8 cellular contexts compared by ENCODE assay signal in genomic region chr11:107689317-107690202, GRCh38. TPM values are rescaled to one million over a fixed set of nuclear protein-coding genes. Genes with fewer than 3 reads are reported as not detected.
DNase-seq lines count a peak whose midpoint lies in the region; ATAC-seq and TF ChIP-seq lines count a peak whose summit lies in the region.

No MANE protein-coding gene starts in this region.

- no peaks in the 10 kb centered on the region for H3K4me1 Mint-ChIP-seq in CD8-positive, alpha-beta memory T cell
- peaks cover 2% of the 10 kb centered on the region for H3K4me1 Mint-ChIP-seq in progenitor cell of endocrine pancreas (ENCODE audit: low read depth)

- CTCF ChIA-PET in CD8-positive, alpha-beta memory T cell (lab: Charles Lee), result interaction anchor here (0.6 to 1.9 kb wide), 12 partner anchors 14 to 166 kb away, joined by 3 to 15 read pairs (median 4); no protein-coding TSS in a partner anchor

- no peaks in the 10 kb centered on the region for H3K4me1 ChIP-seq in CD8-positive, alpha-beta memory T cell (ENCODE audit: insufficient read depth, low read length)
- H3K4me1 ChIP-seq in SJSA1 (replicated peaks), result no peaks in the 10 kb centered on the region

- ATAC-seq in GM21526 (IDR thresholded peaks at IDR 0.05; ENCODE audit: low FRiP score, unreplicated experiment), result peak; percentile 71
- no peak for ATAC-seq in HG03196 (IDR thresholded peaks at IDR 0.05; ENCODE audit: unreplicated experiment)

- no peaks in the 10 kb centered on the region for H3K27me3 ChIP-seq in CD8-positive, alpha-beta memory T cell (ENCODE audit: insufficient read depth, low read length, poor library complexity, severe bottlenecking)
- H3K27me3 ChIP-seq in SJSA1 (replicated peaks), result no peaks in the 10 kb centered on the region

- H3K36me3 ChIP-seq in CD8-positive, alpha-beta memory T cell (ENCODE audit: insufficient read depth, low read length), result no peaks in the 10 kb centered on the region
- no peaks in the 10 kb centered on the region for H3K36me3 ChIP-seq in SJSA1

- peak; percentile 79 for TF ChIP-seq CTCF in progenitor cell of endocrine pancreas (IDR thresholded peaks at IDR 0.05; ENCODE audit: unreplicated experiment)

- peaks cover 0 to 2% (median 0%) of the 10 kb centered on the region in 5 donors for H3K9me3 Mint-ChIP-seq in CD8-positive, alpha-beta memory T cell
- H3K9me3 Mint-ChIP-seq in progenitor cell of endocrine pancreas (ENCODE audit: low read depth), result no peaks in the 10 kb centered on the region

- peak; percentile 11 to 64 (median 26) for DNase-seq in CD8-positive, alpha-beta memory T cell
- peak; percentile 69 for DNase-seq in M059J (ENCODE audit: low read depth)
- peak; percentile 14 to 50 for DNase-seq in SJSA1 (ENCODE audit: low read depth in 1 of 2, low spot score in 2 of 2)
- peak; percentile 52 for DNase-seq in activated naive CD4-positive, alpha-beta T cell treated with Interleukin-2 at 50 U/mL for 16 hours
- DNase-seq in globus pallidus (ENCODE audit: low spot score), result peak; percentile 56
- peak; percentile 48 for DNase-seq in progenitor cell of endocrine pancreas (ENCODE audit: low spot score, unreplicated experiment)

- peaks cover 0 to 32% of the 10 kb centered on the region in 2 donors for H3K27me3 Mint-ChIP-seq in CD8-positive, alpha-beta memory T cell
- peaks cover 6% of the 10 kb centered on the region for H3K27me3 Mint-ChIP-seq in progenitor cell of endocrine pancreas

- H3K36me3 Mint-ChIP-seq in CD8-positive, alpha-beta memory T cell, result no peaks in the 10 kb centered on the region
- H3K36me3 Mint-ChIP-seq in progenitor cell of endocrine pancreas (ENCODE audit: insufficient read depth), result no peaks in the 10 kb centered on the region

- no peaks in the 10 kb centered on the region for H3K9me3 ChIP-seq in CD8-positive, alpha-beta memory T cell (ENCODE audit: low read length)
- no peaks in the 10 kb centered on the region for H3K9me3 ChIP-seq in SJSA1 (replicated peaks)

- H3K4me3 ChIP-seq in CD8-positive, alpha-beta memory T cell (ENCODE audit: low read length), result no peak overlapping the region
- H3K4me3 ChIP-seq in SJSA1, result no peak overlapping the region

- H3K27ac Mint-ChIP-seq in CD8-positive, alpha-beta memory T cell, result peak overlapping the region in 1 of 8 donors; percentile 36
- no peak overlapping the region for H3K27ac Mint-ChIP-seq in progenitor cell of endocrine pancreas

- no peak overlapping the region for H3K27ac ChIP-seq in CD8-positive, alpha-beta memory T cell (ENCODE audit: low read depth, low read length)
- H3K27ac ChIP-seq in SJSA1, result no peak overlapping the region

- POLR2A ChIA-PET in CD8-positive, alpha-beta memory T cell (lab: Charles Lee), result no interaction called here

- no peak overlapping the region for H3K4me3 Mint-ChIP-seq in CD8-positive, alpha-beta memory T cell
- no peak overlapping the region for H3K4me3 Mint-ChIP-seq in progenitor cell of endocrine pancreas (ENCODE audit: low read depth)

RNA-seq across cellular contexts. Expression of gene SLN, which starts 22.3 kb away (rescaled TPM):
- total RNA-seq in CD8-positive, alpha-beta memory T cell, result not detected
- not detected for polyA plus RNA-seq in CD8-positive, alpha-beta memory T cell
- not detected in 2 replicates for total RNA-seq in M059J (2014; rRNA removed; shearing (Covaris generic))
- not detected in 2 replicates for total RNA-seq in SJSA1 (2014; rRNA removed; shearing (Covaris generic))
- 0.67 TPM in 1 of 2 replicates, not detected in the other for total RNA-seq in progenitor cell of endocrine pancreas
